ENCODE assay signal across 9 cellular contexts in genomic region chr6:28354688-28355554, GRCh38. TPM values are rescaled to one million over a fixed set of nuclear protein-coding genes. Genes with fewer than 3 reads are reported as not detected.
DNase-seq lines count a peak whose midpoint lies in the region; ATAC-seq and TF ChIP-seq lines count a peak whose summit lies in the region.
"Had no signal": no experiment of that assay in that cellular context is flagged by ENCODE, and none has a peak within 500 bp of the region (broad histone marks: within the 10 kb centered on the region; RNA-seq: fewer than 3 reads in every experiment).

No MANE protein-coding gene starts in this region.

- no peaks in the 10 kb centered on the region for H3K27me3 ChIP-seq in left ventricle myocardium inferior (ENCODE audit: low read depth)
- H3K27me3 ChIP-seq in vagina, result no peaks in the 10 kb centered on the region

- TF ChIP-seq POLR2A in vagina (IDR thresholded peaks at IDR 0.05), result no peak

- CTCF ChIA-PET in MCF 10A (lab: Yijun Ruan, JAX), result interaction anchor here (0.5 to 5.5 kb wide), 33 partner anchors 12 to 518 kb away, joined by 3 to 35 read pairs (median 5); partner anchors contain the start of genes ZKSCAN4, ZKSCAN8, ZSCAN16 and ZSCAN26

- TF ChIP-seq CTCF in left ventricle myocardium inferior (IDR thresholded peaks at IDR 0.05; ENCODE audit: borderline replicate concordance), result no peak
- TF ChIP-seq CTCF in MCF 10A (IDR thresholded peaks at IDR 0.05; ENCODE audit: unreplicated experiment), result no peak
- TF ChIP-seq CTCF in vagina (IDR thresholded peaks at IDR 0.05), result no peak

- peak overlapping the region; percentile 77 for H3K27ac Mint-ChIP-seq in MCF 10A (ENCODE audit: low read depth, unreplicated experiment)
- peak overlapping the region in 2 of 6 donors; percentile 39 to 90 for H3K27ac Mint-ChIP-seq in naive B cell

- H3K4me3 Mint-ChIP-seq in MCF 10A (ENCODE audit: unreplicated experiment), result peak overlapping the region; percentile 83
- H3K4me3 Mint-ChIP-seq in naive B cell, result peak overlapping the region in 7 of 8 donors; percentile 25 to 97 (median 86)

- ATAC-seq in Right ventricle myocardium inferior (no peak), naive B cell (ENCODE audit: low read depth in 2 of 2) (no peak)

- H3K36me3 Mint-ChIP-seq in MCF 10A (ENCODE audit: insufficient read depth, unreplicated experiment) (peaks cover 12% of the 10 kb centered on the region), naive B cell (no peaks in the 10 kb centered on the region)

- no peaks in the 10 kb centered on the region for H3K27me3 Mint-ChIP-seq in MCF 10A (ENCODE audit: insufficient read depth, unreplicated experiment)
- H3K27me3 Mint-ChIP-seq in naive B cell, result no peaks in the 10 kb centered on the region

- H3K4me1 ChIP-seq in left ventricle myocardium inferior, result peaks cover 56% of the 10 kb centered on the region
- peaks cover 50% of the 10 kb centered on the region for H3K4me1 ChIP-seq in vagina

- H3K36me3 ChIP-seq in left ventricle myocardium inferior (peaks cover 7% of the 10 kb centered on the region), vagina (no peaks in the 10 kb centered on the region)

- BruUV-seq in MCF 10A (replicated peaks; lab: Mats Ljungman, UMichigan), result no TSS peak

- H3K4me3 ChIP-seq in left ventricle myocardium inferior (peak overlapping the region; percentile 76), vagina (peak overlapping the region; percentile 61 to 64)

- H3K4me1 Mint-ChIP-seq in MCF 10A (ENCODE audit: insufficient read depth, unreplicated experiment) (peaks cover 12% of the 10 kb centered on the region), naive B cell (peaks cover 32 to 52% (median 43%) of the 10 kb centered on the region in 3 donors)

- DNase-seq in left ventricle myocardium inferior, result no peak
- no peak for DNase-seq in Right ventricle myocardium inferior (ENCODE audit: missing footprints)
- DNase-seq in MCF 10A (ENCODE audit: unreplicated experiment), result no peak
- DNase-seq in naive B cell, result no peak
- no peak for DNase-seq in vagina (ENCODE audit: extremely low spot score in 2 of 2)
- no peak for DNase-seq in SW480 (ENCODE audit: low spot score)
- no peak for DNase-seq in CD1c-positive myeloid dendritic cell (ENCODE audit: extremely low spot score)
- DNase-seq in NCI-H226, result no peak
- DNase-seq: T-helper 9 cell had no signal

- intact Hi-C loops in left ventricle myocardium inferior (cut with micrococcal nuclease) (loop anchor here (10.0 kb wide), 1 partner anchor 220 kb away; no protein-coding TSS in a partner anchor), Right ventricle myocardium inferior (cut with DNase I) (loop anchor here (2.0 to 10.0 kb wide), 5 partner anchors 73 to 880 kb away; partner anchors contain the start of genes PGBD1, ZKSCAN4, ZNF165 and ZNF184), MCF 10A (cut with micrococcal nuclease) (loop anchor here (5.0 kb wide), 2 partner anchors 88 to 453 kb away; partner anchors contain the start of gene ZSCAN26), vagina (cut with DNase I) (loop anchor here (10.0 kb wide), 1 partner anchor 230 kb away; the partner anchor contains the start of gene ZSCAN16)

- H3K9me3 Mint-ChIP-seq in MCF 10A (ENCODE audit: unreplicated experiment) (no peaks in the 10 kb centered on the region), naive B cell (no peaks in the 10 kb centered on the region)

- no peaks in the 10 kb centered on the region for H3K9me3 ChIP-seq in left ventricle myocardium inferior (replicated peaks)
- H3K9me3 ChIP-seq in vagina, result no peaks in the 10 kb centered on the region

- POLR2A ChIA-PET in MCF 10A (lab: Yijun Ruan, JAX), result interaction anchor here (0.5 to 7.6 kb wide), 32 partner anchors 12 to 567 kb away, joined by 3 to 110 read pairs (median 5); partner anchors contain the start of genes PGBD1, ZKSCAN4, ZKSCAN8 and ZSCAN16

- H3K27ac ChIP-seq in left ventricle myocardium inferior (replicated peaks), result peak overlapping the region; percentile 92
- peak overlapping the region; percentile 89 for H3K27ac ChIP-seq in vagina

RNA-seq across cellular contexts. Expression of gene ZKSCAN3, which starts 5.2 kb away (rescaled TPM):
- 4.1 TPM for total RNA-seq in left ventricle myocardium inferior
- total RNA-seq in Right ventricle myocardium inferior, result 4.0 TPM
- total RNA-seq in MCF 10A (2022), result 2.7 and 3.7 TPM in 2 replicates
- 1 to 10 TPM in 5 of 6 donors, under 1 TPM in 1; 0.80 to 4.8 (median 3.4) TPM for polyA plus RNA-seq in naive B cell (ENCODE audit: low read depth in 6 of 6)
- 2.9 TPM for total RNA-seq in vagina

RNA-seq across cellular contexts. Expression of gene ZSCAN31, which starts 19.0 kb away (rescaled TPM):
- total RNA-seq in left ventricle myocardium inferior (8.0 TPM), Right ventricle myocardium inferior (10.2 TPM), MCF 10A (2022) (5.0 and 6.7 TPM in 2 replicates), vagina (11.3 TPM)
- 1 to 10 TPM in 3 of 6 donors, under 1 TPM in 2, not detected in 1; 0.54 to 3.3 (median 1.5) TPM for polyA plus RNA-seq in naive B cell (ENCODE audit: low read depth in 6 of 6)

RNA-seq across cellular contexts. Expression of gene ZSCAN12, which starts 44.6 kb away (rescaled TPM):
- total RNA-seq in left ventricle myocardium inferior (1.8 TPM), Right ventricle myocardium inferior (2.4 TPM), MCF 10A (2022) (4.4 and 5.3 TPM in 2 replicates), vagina (5.9 TPM)
- 1 to 10 TPM; 2.3 to 6.3 (median 3.8) TPM for polyA plus RNA-seq in naive B cell (ENCODE audit: low read depth in 6 of 6)
